In the genomic region with DNA sequence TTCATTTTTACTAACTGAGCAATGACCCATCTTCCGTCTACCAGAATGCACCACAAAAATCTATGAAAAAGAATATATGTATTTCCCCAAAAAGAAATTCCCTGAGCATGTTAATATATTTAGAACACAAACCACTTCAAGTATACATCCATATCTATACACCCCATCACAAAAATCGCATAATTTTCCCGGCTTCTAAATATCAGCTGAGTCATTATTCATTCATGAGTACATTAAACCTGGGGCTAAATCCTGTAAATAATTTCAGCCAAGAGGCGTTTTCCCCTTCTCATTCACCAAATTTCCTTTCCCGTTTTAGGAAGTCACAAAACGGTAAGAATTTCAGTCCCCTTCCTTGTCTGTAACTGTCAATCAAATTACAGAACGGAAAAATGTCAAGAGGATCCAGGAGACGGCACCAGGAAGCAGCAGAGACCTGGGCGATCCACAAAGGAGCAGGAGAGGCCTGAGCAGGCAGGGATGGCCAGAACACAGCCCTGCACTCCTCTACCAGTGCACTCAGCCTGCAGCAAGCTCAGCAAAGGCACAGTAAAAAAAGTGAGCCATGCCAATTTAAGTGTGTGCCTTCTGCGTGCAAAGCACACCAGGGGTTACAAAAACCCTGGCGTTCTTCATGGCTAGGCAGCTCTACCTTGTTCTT, we compare ENCODE assay signal across 14 cellular contexts.
DNase-seq lines count a peak whose midpoint lies in the region; ATAC-seq and TF ChIP-seq lines count a peak whose summit lies in the region.
"Had no signal": no experiment of that assay in that cellular context is flagged by ENCODE, and none has a peak within 500 bp of the region (broad histone marks: within the 10 kb centered on the region; RNA-seq: fewer than 3 reads in every experiment).

No MANE protein-coding gene starts in this region.

- no peaks in the 10 kb centered on the region for H3K9me3 Mint-ChIP-seq in osteocyte (ENCODE audit: unreplicated experiment)
- H3K9me3 Mint-ChIP-seq: stimulated activated naive CD8-positive, alpha-beta T cell treated with anti-CD3 and anti-CD28 coated beads, Interleukin-15, Interleukin-2, amounts not matched to agents 100 ng/mL and 50 ng/mL, for 24 hours had no signal

- TF ChIP-seq CTCF in osteocyte (IDR thresholded peaks at IDR 0.05): no peak

- H3K4me1 ChIP-seq in ectodermal cell (ENCODE audit: control insufficient read depth, insufficient read depth, low read length): peaks cover 5% of the 10 kb centered on the region

- H3K27me3 ChIP-seq in ectodermal cell (ENCODE audit: control insufficient read depth, insufficient read depth, low read length, poor library complexity, severe bottlenecking): no peaks in the 10 kb centered on the region

- H3K27me3 Mint-ChIP-seq in osteocyte (ENCODE audit: unreplicated experiment): no peaks in the 10 kb centered on the region
- H3K27me3 Mint-ChIP-seq: stimulated activated naive CD8-positive, alpha-beta T cell treated with anti-CD3 and anti-CD28 coated beads, Interleukin-15, Interleukin-2, amounts not matched to agents 100 ng/mL and 50 ng/mL, for 24 hours had no signal

- no peaks in the 10 kb centered on the region for H3K36me3 Mint-ChIP-seq in osteocyte (ENCODE audit: unreplicated experiment)

- H3K4me3 ChIP-seq in ectodermal cell (ENCODE audit: insufficient read depth, low read depth, low read length): no peak overlapping the region

- H3K36me3 ChIP-seq in ectodermal cell (ENCODE audit: control insufficient read depth, insufficient read depth, low read length): no peaks in the 10 kb centered on the region

- 86 to 89% methylated on average over 11 of the region's 11 CpGs for WGBS in ectodermal cell, 2 experiments

- peak overlapping the region; percentile 26 for H3K4me3 Mint-ChIP-seq in osteocyte (ENCODE audit: unreplicated experiment)
- H3K4me3 Mint-ChIP-seq: stimulated activated naive CD8-positive, alpha-beta T cell treated with anti-CD3 and anti-CD28 coated beads, Interleukin-15, Interleukin-2, amounts not matched to agents 100 ng/mL and 50 ng/mL, for 24 hours had no signal

- no peak for ATAC-seq in GM18502 (IDR thresholded peaks at IDR 0.05; ENCODE audit: poor library complexity, unreplicated experiment)

- peak overlapping the region; percentile 28 for H3K27ac ChIP-seq in ectodermal cell (ENCODE audit: insufficient read depth, low read depth, low read length, poor library complexity, severe bottlenecking)

- H3K27ac Mint-ChIP-seq in osteocyte (ENCODE audit: unreplicated experiment): peak overlapping the region; percentile 79
- H3K27ac Mint-ChIP-seq: stimulated activated naive CD8-positive, alpha-beta T cell treated with anti-CD3 and anti-CD28 coated beads, Interleukin-15, Interleukin-2, amounts not matched to agents 100 ng/mL and 50 ng/mL, for 24 hours had no signal

- DNase-seq in ELF-1 (ENCODE audit: low read depth, low spot score): peak; percentile 5
- peak; percentile 73 for DNase-seq in NCI-H1092 treated with DMSO at 0.1 percent for 48 hours (lab: John Stamatoyannopoulos, UW)
- no peak for DNase-seq in osteocyte (ENCODE audit: extremely low spot score, unreplicated experiment)
- DNase-seq in NOMO-1 treated with DMSO at 0.1 percent for 48 hours (lab: John Stamatoyannopoulos, UW; ENCODE audit: unreplicated experiment): no peak
- no peak for DNase-seq in effector CD8-positive, alpha-beta T cell (lab: John Stamatoyannopoulos, UW)
- no peak for DNase-seq in NCI-H187 (lab: John Stamatoyannopoulos, UW)
- DNase-seq: AML-193; effector CD4-positive, alpha-beta T cell; foreskin fibroblast; midbrain; NCI-H2171 had no signal

- no peaks in the 10 kb centered on the region for H3K9me3 ChIP-seq in ectodermal cell (ENCODE audit: control insufficient read depth, low read length)

- peaks cover 36% of the 10 kb centered on the region for H3K4me1 Mint-ChIP-seq in osteocyte (ENCODE audit: unreplicated experiment)

Comparison
In these comparisons a context has a peak if more than half of its experiments do, and no peak if none do; other contexts are left out.
1. DNase-seq: peak in ELF-1 (single experiment) and NCI-H1092 treated with DMSO at 0.1 percent for 48 hours (single experiment); none in osteocyte (single experiment), NOMO-1 treated with DMSO at 0.1 percent for 48 hours (single experiment), effector CD8-positive, alpha-beta T cell (single experiment) and NCI-H187 (0 of 2).